Comparison of ENCODE assay signal across 10 cellular contexts in the genomic region with DNA sequence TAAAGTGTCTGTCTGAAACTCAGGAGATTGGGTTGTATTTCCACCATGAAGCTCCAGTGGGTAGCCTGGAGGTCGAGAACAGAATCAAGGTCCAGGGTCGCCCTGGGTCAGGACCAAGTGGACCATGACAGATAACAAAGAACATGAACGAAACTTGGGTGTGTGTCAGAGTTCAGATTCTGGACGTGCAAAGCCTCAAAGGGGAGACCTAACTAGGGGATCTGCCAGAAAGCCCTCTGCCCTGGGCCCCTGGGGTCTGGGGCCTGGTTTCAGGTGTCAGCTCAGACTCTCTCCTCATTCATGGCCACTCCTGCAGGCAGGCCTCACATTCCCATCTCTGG. TPM values are rescaled to one million over a fixed set of nuclear protein-coding genes. Genes with fewer than 3 reads are reported as not detected.
DNase-seq lines count a peak whose midpoint lies in the region; ATAC-seq and TF ChIP-seq lines count a peak whose summit lies in the region.
"Had no signal": no experiment of that assay in that cellular context is flagged by ENCODE, and none has a peak within 500 bp of the region (broad histone marks: within the 10 kb centered on the region; RNA-seq: fewer than 3 reads in every experiment).

No MANE protein-coding gene starts in this region.

- H3K9ac ChIP-seq in skeletal muscle satellite cell (ENCODE audit: low read depth, low read length): no peak overlapping the region

- peak overlapping the region; percentile 89 for H3K4me2 ChIP-seq in skeletal muscle satellite cell (ENCODE audit: low read length)

- H3K27ac ChIP-seq in layer of hippocampus (ENCODE audit: low read depth, low read length): peak overlapping the region; percentile 96
- H3K27ac ChIP-seq: SJSA1 had no signal

- ATAC-seq in HG03095 (IDR thresholded peaks at IDR 0.05; ENCODE audit: unreplicated experiment): no peak

- H3K36me3 ChIP-seq in GM06990 (ENCODE audit: control insufficient read depth, insufficient read depth, low read length) (peaks cover 2% of the 10 kb centered on the region), skeletal muscle satellite cell (ENCODE audit: insufficient read depth, low read length) (peaks cover 4% of the 10 kb centered on the region)
- H3K36me3 ChIP-seq: SJSA1 had no signal

- no peaks in the 10 kb centered on the region for H3K27me3 Mint-ChIP-seq in activated naive CD8-positive, alpha-beta T cell treated with anti-CD3 and anti-CD28 coated beads for 36 hours

- H3K27me3 ChIP-seq in GM06990 (replicated peaks; ENCODE audit: control insufficient read depth, insufficient read depth, low read length) (no peaks in the 10 kb centered on the region), layer of hippocampus (ENCODE audit: control insufficient read depth, insufficient read depth, low read length) (no peaks in the 10 kb centered on the region), skeletal muscle satellite cell (ENCODE audit: control insufficient read depth, insufficient read depth, low read length) (no peaks in the 10 kb centered on the region)
- H3K27me3 ChIP-seq: SJSA1 had no signal

- peaks cover 3% of the 10 kb centered on the region for H3K9me3 Mint-ChIP-seq in activated naive CD8-positive, alpha-beta T cell treated with anti-CD3 and anti-CD28 coated beads for 36 hours

- peaks cover 5% of the 10 kb centered on the region for H3K36me3 Mint-ChIP-seq in activated naive CD8-positive, alpha-beta T cell treated with anti-CD3 and anti-CD28 coated beads for 36 hours

- DNase-seq in GM06990 (ENCODE audit: extremely low read depth, insufficient read length) (no peak), amygdala (lab: John Stamatoyannopoulos, UW) (no peak), NCI-H69 (lab: John Stamatoyannopoulos, UW) (no peak)
- no peak for DNase-seq in activated naive CD8-positive, alpha-beta T cell treated with anti-CD3 and anti-CD28 coated beads for 36 hours
- DNase-seq in activated naive CD4-positive, alpha-beta T cell treated with Interleukin-2 at 50 U/mL for 16 hours: no peak
- DNase-seq: central memory CD4-positive, alpha-beta T cell had no signal

- no peak for TF ChIP-seq CTCF in GM06990 (IDR thresholded peaks at IDR 0.05; ENCODE audit: insufficient read depth, low read length, poor library complexity, severe bottlenecking)

- H3K27ac Mint-ChIP-seq in activated naive CD8-positive, alpha-beta T cell treated with anti-CD3 and anti-CD28 coated beads for 36 hours: no peak overlapping the region

- H3K4me1 ChIP-seq in skeletal muscle satellite cell (ENCODE audit: control insufficient read depth, insufficient read depth, low read length): peaks cover 55% of the 10 kb centered on the region

- no peaks in the 10 kb centered on the region for H3K9me3 ChIP-seq in skeletal muscle satellite cell (replicated peaks; ENCODE audit: low read length)
- H3K9me3 ChIP-seq: SJSA1 had no signal

- peak overlapping the region; percentile 22 for H3K4me3 Mint-ChIP-seq in activated naive CD8-positive, alpha-beta T cell treated with anti-CD3 and anti-CD28 coated beads for 36 hours

- H3K4me3 ChIP-seq in GM06990 (replicated peaks; ENCODE audit: low read depth, low read length) (peak overlapping the region; percentile 81), skeletal muscle satellite cell (ENCODE audit: low read length) (no peak overlapping the region)
- H3K4me3 ChIP-seq: SJSA1 had no signal

- peaks cover 25% of the 10 kb centered on the region for H3K4me1 Mint-ChIP-seq in activated naive CD8-positive, alpha-beta T cell treated with anti-CD3 and anti-CD28 coated beads for 36 hours

RNA-seq across cellular contexts. Expression of gene RASSF4, which starts 1.6 kb away (rescaled TPM):
- total RNA-seq in activated naive CD8-positive, alpha-beta T cell treated with anti-CD3 and anti-CD28 coated beads for 36 hours: 1 to 10 TPM; 5.6 to 6.2 TPM
- 1.8 and 10.5 TPM in 2 replicates for total RNA-seq in skeletal muscle satellite cell (2012; rRNA removed)

RNA-seq across cellular contexts. Expression of gene DEPP1, which starts 17.4 kb away (rescaled TPM):
- under 1 TPM; 0.12 to 0.49 TPM for total RNA-seq in activated naive CD8-positive, alpha-beta T cell treated with anti-CD3 and anti-CD28 coated beads for 36 hours
- total RNA-seq in skeletal muscle satellite cell (2012; rRNA removed): 6.1 and 10.1 TPM in 2 replicates

RNA-seq across cellular contexts. Expression of gene ZNF22, which starts 39.5 kb away (rescaled TPM):
- 10 to 100 TPM; 45.6 to 47.6 TPM for total RNA-seq in activated naive CD8-positive, alpha-beta T cell treated with anti-CD3 and anti-CD28 coated beads for 36 hours
- 9.2 and 9.4 TPM in 2 replicates for total RNA-seq in skeletal muscle satellite cell (2012; rRNA removed)

RNA-seq across cellular contexts. Expression of gene TMEM72, which starts 50.1 kb away (rescaled TPM):
- total RNA-seq in activated naive CD8-positive, alpha-beta T cell treated with anti-CD3 and anti-CD28 coated beads for 36 hours: not detected
- not detected in 2 replicates for total RNA-seq in skeletal muscle satellite cell (2012; rRNA removed)
- total RNA-seq: SJSA1 had no signal
